ENCODE assay signal across 1 cellular context in genomic region chr19:38284422-38284821, GRCh38.
TF ChIP-seq lines count a peak whose summit lies in the region.

No MANE protein-coding gene starts in this region.

TF ChIP-seq in GM12878, 131 proteins besides CTCF, POLR2A, EP300 and RAD21:
- TF ChIP-seq MTA2 (IDR thresholded peaks at IDR 0.05; ENCODE audit: low read depth), result 0 out of 2 replicates have a peak, but pooled peaks have one; percentile 23
- no peak for TF ChIP-seq SMC3 (IDR thresholded peaks at IDR 0.05; ENCODE audit: borderline replicate concordance, low read length)
- peak; percentile 65; the same call in 1 of the 2 replicates for TF ChIP-seq SPI1 (IDR thresholded peaks at IDR 0.05; ENCODE audit: borderline replicate concordance, insufficient read depth, low read depth, low read length)
- TF ChIP-seq NBN (IDR thresholded peaks at IDR 0.05), result 0 out of 2 replicates have a peak, but pooled peaks have one; percentile 13
- TF ChIP-seq IKZF2 (IDR thresholded peaks at IDR 0.05), result peak; percentile 52 to 56; a peak in 2 of 4 replicates
- TF ChIP-seq, protein P1, sequence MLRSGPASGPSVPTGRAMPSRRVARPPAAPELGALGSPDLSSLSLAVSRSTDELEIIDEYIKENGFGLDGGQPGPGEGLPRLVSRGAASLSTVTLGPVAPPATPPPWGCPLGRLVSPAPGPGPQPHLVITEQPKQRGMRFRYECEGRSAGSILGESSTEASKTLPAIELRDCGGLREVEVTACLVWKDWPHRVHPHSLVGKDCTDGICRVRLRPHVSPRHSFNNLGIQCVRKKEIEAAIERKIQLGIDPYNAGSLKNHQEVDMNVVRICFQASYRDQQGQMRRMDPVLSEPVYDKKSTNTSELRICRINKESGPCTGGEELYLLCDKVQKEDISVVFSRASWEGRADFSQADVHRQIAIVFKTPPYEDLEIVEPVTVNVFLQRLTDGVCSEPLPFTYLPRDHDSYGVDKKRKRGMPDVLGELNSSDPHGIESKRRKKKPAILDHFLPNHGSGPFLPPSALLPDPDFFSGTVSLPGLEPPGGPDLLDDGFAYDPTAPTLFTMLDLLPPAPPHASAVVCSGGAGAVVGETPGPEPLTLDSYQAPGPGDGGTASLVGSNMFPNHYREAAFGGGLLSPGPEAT (IDR thresholded peaks at IDR 0.05; ENCODE audit: low read depth), result 0 out of 2 replicates have a peak, but pooled peaks have one; percentile 15
- TF ChIP-seq, protein P2, sequence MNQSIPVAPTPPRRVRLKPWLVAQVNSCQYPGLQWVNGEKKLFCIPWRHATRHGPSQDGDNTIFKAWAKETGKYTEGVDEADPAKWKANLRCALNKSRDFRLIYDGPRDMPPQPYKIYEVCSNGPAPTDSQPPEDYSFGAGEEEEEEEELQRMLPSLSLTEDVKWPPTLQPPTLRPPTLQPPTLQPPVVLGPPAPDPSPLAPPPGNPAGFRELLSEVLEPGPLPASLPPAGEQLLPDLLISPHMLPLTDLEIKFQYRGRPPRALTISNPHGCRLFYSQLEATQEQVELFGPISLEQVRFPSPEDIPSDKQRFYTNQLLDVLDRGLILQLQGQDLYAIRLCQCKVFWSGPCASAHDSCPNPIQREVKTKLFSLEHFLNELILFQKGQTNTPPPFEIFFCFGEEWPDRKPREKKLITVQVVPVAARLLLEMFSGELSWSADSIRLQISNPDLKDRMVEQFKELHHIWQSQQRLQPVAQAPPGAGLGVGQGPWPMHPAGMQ (IDR thresholded peaks at IDR 0.05; ENCODE audit: borderline replicate concordance), result no peak
- TF ChIP-seq IKZF1 (conservative IDR thresholded peaks at IDR 0.05), result peak; percentile 69; the same call in 1 of the 2 replicates
- TF ChIP-seq PAX5 (IDR thresholded peaks at IDR 0.05; ENCODE audit: borderline replicate concordance, low read depth, low read length), result peak; percentile 74
